ENCODE assay signal across 22 cellular contexts in genomic region chr14:33539918-33540357, GRCh38.
"Had no signal": no experiment of that assay in that cellular context is flagged by ENCODE, and none has a peak within 500 bp of the region (broad histone marks: within the 10 kb centered on the region; RNA-seq: fewer than 3 reads in every experiment).

No MANE protein-coding gene starts in this region.

- H3K27me3 Mint-ChIP-seq: activated CD4-positive, alpha-beta memory T cell treated with anti-CD3 and anti-CD28 coated beads for 36 hours had no signal

- H3K4me1 Mint-ChIP-seq: activated naive CD4-positive, alpha-beta T cell treated with anti-CD3 and anti-CD28 coated beads, Interleukin-2, amount 50 U/mL, for 24 hours; natural killer cell; T-helper 17 cell had no signal

- H3K27ac Mint-ChIP-seq: activated CD4-positive, alpha-beta memory T cell treated with anti-CD3 and anti-CD28 coated beads for 36 hours; activated naive CD4-positive, alpha-beta T cell treated with anti-CD3 and anti-CD28 coated beads, Interleukin-2, amount 50 U/mL, for 24 hours; activated T-cell treated with anti-CD3 and anti-CD28 coated beads, Interleukin-2, amount 50 U/mL, for 24 hours; endodermal cell; natural killer cell; progenitor cell of endocrine pancreas; T-helper 17 cell had no signal

- H3K9me3 Mint-ChIP-seq: activated CD4-positive, alpha-beta memory T cell treated with anti-CD3 and anti-CD28 coated beads for 36 hours; activated naive CD4-positive, alpha-beta T cell treated with anti-CD3 and anti-CD28 coated beads, Interleukin-2, amount 50 U/mL, for 24 hours; activated T-cell treated with anti-CD3 and anti-CD28 coated beads, Interleukin-2, amount 50 U/mL, for 24 hours; endodermal cell had no signal

- H3K4me3 ChIP-seq: body of pancreas, testis, upper lobe of right lung had no signal

- H3K4me3 Mint-ChIP-seq: activated CD4-positive, alpha-beta memory T cell treated with anti-CD3 and anti-CD28 coated beads for 36 hours; activated naive CD4-positive, alpha-beta T cell treated with anti-CD3 and anti-CD28 coated beads, Interleukin-2, amount 50 U/mL, for 24 hours; activated T-cell treated with anti-CD3 and anti-CD28 coated beads, Interleukin-2, amount 50 U/mL, for 24 hours; endodermal cell; natural killer cell; T-helper 17 cell had no signal

- DNase-seq: activated CD4-positive, alpha-beta memory T cell treated with anti-CD3 and anti-CD28 coated beads for 36 hours; activated T-cell treated with anti-CD3 and anti-CD28 coated beads, Interleukin-2, amount 50 U/mL, for 24 hours; amygdala; body of pancreas; endodermal cell; glutamatergic neuron; hypothalamus; kidney glomerular epithelial cell; mesendoderm; natural killer cell; occipital lobe; right cardiac atrium; small intestine; stimulated activated CD4-positive, alpha-beta T cell treated with anti-CD3 and anti-CD28 coated beads, Interleukin-4, amount 100 ng/mL, for 24 hours; stimulated activated naive CD4-positive, alpha-beta T cell treated with Interleukin-2 at 50 U/mL for 16 hours; T-helper 17 cell; testis; upper lobe of right lung; WERI-Rb-1 had no signal

- ATAC-seq: body of pancreas, esophagus mucosa, natural killer cell, right cardiac atrium, T-helper 17 cell, upper lobe of right lung had no signal
